8 cellular contexts compared by ENCODE assay signal in genomic region chr5:158435161-158435616, GRCh38.
DNase-seq lines count a peak whose midpoint lies in the region; ATAC-seq and TF ChIP-seq lines count a peak whose summit lies in the region.

No MANE protein-coding gene starts in this region.

- H3K4me1 ChIP-seq in mammary epithelial cell (ENCODE audit: insufficient read depth, low read length): peaks cover 31% of the 10 kb centered on the region

- no peaks in the 10 kb centered on the region for H3K27me3 ChIP-seq in mammary epithelial cell (ENCODE audit: insufficient read depth, low read length)

- H3K27ac ChIP-seq in mammary epithelial cell (ENCODE audit: insufficient read depth, low read depth, low read length) (peak overlapping the region; percentile 34), coronary artery (no peak overlapping the region)

- H3K36me3 ChIP-seq in mammary epithelial cell (ENCODE audit: insufficient read depth, low read length): no peaks in the 10 kb centered on the region

- H3K9me3 Mint-ChIP-seq in IgD-negative memory B cell: peaks cover 0 to 2% (median 1%) of the 10 kb centered on the region in 3 donors

- H3K4me3 ChIP-seq in mammary epithelial cell (replicated peaks in 1 of 3; ENCODE audit: insufficient read depth in 1 of 3, low read depth in 2 of 3, low read length in 3 of 3): no peak overlapping the region
- no peak overlapping the region for H3K4me3 ChIP-seq in coronary artery

- H3K4me2 ChIP-seq in mammary epithelial cell (ENCODE audit: insufficient read depth, low read depth, low read length): peak overlapping the region; percentile 69

- no peaks in the 10 kb centered on the region for H3K27me3 Mint-ChIP-seq in IgD-negative memory B cell

- WGBS in mammary epithelial cell (ENCODE audit: low coverage, missing lambda C conversion rate): 0% methylated on average over 4 of the region's 4 CpGs

- no peaks in the 10 kb centered on the region for H4K20me1 ChIP-seq in mammary epithelial cell (ENCODE audit: insufficient read depth, low read length)

- H3K4me1 Mint-ChIP-seq in IgD-negative memory B cell: peaks cover 39 to 47% (median 40%) of the 10 kb centered on the region in 3 donors

- CTCF ChIA-PET in mammary epithelial cell (lab: Charles Lee; ENCODE audit: low non-redundant PET): no interaction called here

- peak overlapping the region in 1 of 3 donors; percentile 1 for H3K27ac Mint-ChIP-seq in IgD-negative memory B cell

- no peaks in the 10 kb centered on the region for H3K9me3 ChIP-seq in mammary epithelial cell (replicated peaks; ENCODE audit: insufficient read depth, low read length)

- H3K79me2 ChIP-seq in mammary epithelial cell (ENCODE audit: insufficient read depth, low read length): no peaks in the 10 kb centered on the region

- in situ Hi-C loops in mammary epithelial cell (cut with MboI; ENCODE audit: low sequenced_read_pairs in 2 of 2): no loop called here

- peak overlapping the region; percentile 65 for H2AFZ ChIP-seq in mammary epithelial cell (ENCODE audit: low read depth, low read length)

- peaks cover 2% of the 10 kb centered on the region for H3K36me3 Mint-ChIP-seq in IgD-negative memory B cell

- ATAC-seq in GM21423 (IDR thresholded peaks at IDR 0.05; ENCODE audit: unreplicated experiment) (peak; percentile 78), HG02840 (IDR thresholded peaks at IDR 0.05; ENCODE audit: low FRiP score, unreplicated experiment) (no peak)

- intact Hi-C loops in mammary epithelial cell (cut with micrococcal nuclease): no loop called here

- peak overlapping the region; percentile 24 for H3K9ac ChIP-seq in mammary epithelial cell (ENCODE audit: insufficient read depth, low read length)

- DNase-seq in DMS 273 (lab: John Stamatoyannopoulos, UW; ENCODE audit: unreplicated experiment): peak; percentile 53
- DNase-seq in mammary epithelial cell: peak; percentile 70
- DNase-seq in SIG-M5 (lab: John Stamatoyannopoulos, UW): no peak
- DNase-seq in coronary artery (ENCODE audit: low spot score): no peak
- DNase-seq in HUDEP-2 (lab: John Stamatoyannopoulos, UW; ENCODE audit: unreplicated experiment in 76 of 76): no peak

- dilution Hi-C loops in mammary epithelial cell (cut with HindIII; ENCODE audit: low sequenced_read_pairs): no loop called here

- no TSS peak for BruUV-seq in mammary epithelial cell (replicated peaks; lab: Mats Ljungman, UMichigan)

- TF ChIP-seq CTCF in mammary epithelial cell (conservative IDR thresholded peaks at IDR 0.05 in 1 of 2, IDR thresholded peaks at IDR 0.05 in 1 of 2; ENCODE audit: extremely low read depth in 1 of 2, insufficient read depth in 1 of 2, low read depth in 1 of 2, low read length in 2 of 2): no peak
- no peak for TF ChIP-seq CTCF in coronary artery (IDR thresholded peaks at IDR 0.05)

- H3K4me3 Mint-ChIP-seq in IgD-negative memory B cell: peak overlapping the region in 3 of 4 donors; percentile 39 to 85 (median 68)

Comparison
In these comparisons a context has a peak if more than half of its experiments do, and no peak if none do; other contexts are left out.
1. DNase-seq: peak in DMS 273 (single experiment) and mammary epithelial cell (single experiment); none in SIG-M5 (single experiment), coronary artery (single experiment) and HUDEP-2 (0 of 76).